Comparison of ENCODE assay signal across 8 cellular contexts in genomic region chr15:75648156-75649000, GRCh38. TPM values are rescaled to one million over a fixed set of nuclear protein-coding genes. Genes with fewer than 3 reads are reported as not detected.
DNase-seq lines count a peak whose midpoint lies in the region; ATAC-seq and TF ChIP-seq lines count a peak whose summit lies in the region.

No MANE protein-coding gene starts in this region.

- H3K4me1 Mint-ChIP-seq in effector memory CD8-positive, alpha-beta T cell (ENCODE audit: low read depth in 2 of 2): peaks cover 26 to 47% of the 10 kb centered on the region in 2 donors

- peak overlapping the region; percentile 96 for H3K4me2 ChIP-seq in PC-9

- POLR2A ChIA-PET in PC-9 (lab: Charles Lee; ENCODE audit: unreplicated experiment): interaction anchor here (0.6 to 1.4 kb wide), 5 partner anchors 21 to 612 kb away, joined by 3 to 6 read pairs (median 3); partner anchors contain the start of gene MAN2C1

- TSS peak; percentile 61 for BruUV-seq in PC-9 (replicated peaks; lab: Mats Ljungman, UMichigan)

- intact Hi-C loops in PC-9 (cut with micrococcal nuclease; ENCODE audit: unreplicated experiment) (no loop called here), upper lobe of right lung (cut with DNase I) (no loop called here)

- H3K27ac Mint-ChIP-seq in effector memory CD8-positive, alpha-beta T cell: peak overlapping the region; percentile 15 to 90

- peaks cover 25% of the 10 kb centered on the region for H3F3A ChIP-seq in PC-9 (ENCODE audit: insufficient read depth, low read depth)

- peak overlapping the region; percentile 85 for H2AFZ ChIP-seq in PC-9

- H3K79me2 ChIP-seq in PC-9 (ENCODE audit: low read depth): peaks cover 72% of the 10 kb centered on the region

- no peaks in the 10 kb centered on the region for H3K27me3 Mint-ChIP-seq in effector memory CD8-positive, alpha-beta T cell

- H3K27ac ChIP-seq in PC-9: peak overlapping the region; percentile 46
- H3K27ac ChIP-seq in mesodermal cell (ENCODE audit: low read depth, low read length, severe bottlenecking): peak overlapping the region; percentile 88
- peak overlapping the region; percentile 98 for H3K27ac ChIP-seq in upper lobe of right lung

- H3K4me3 ChIP-seq in PC-9 (peak overlapping the region; percentile 86), mesodermal cell (ENCODE audit: extremely low read depth, insufficient read depth, low read length, poor library complexity, severe bottlenecking) (peak overlapping the region; percentile 68), upper lobe of right lung (peak overlapping the region; percentile 90)

- peak overlapping the region; percentile 84 to 86 for H3K4me3 Mint-ChIP-seq in effector memory CD8-positive, alpha-beta T cell

- H3K27me3 ChIP-seq in PC-9 (ENCODE audit: insufficient read depth, low read depth) (no peaks in the 10 kb centered on the region), upper lobe of right lung (no peaks in the 10 kb centered on the region)

- no peaks in the 10 kb centered on the region for H3K9me2 ChIP-seq in PC-9 (ENCODE audit: insufficient read depth)

- H3K36me3 ChIP-seq in PC-9 (ENCODE audit: low read depth) (no peaks in the 10 kb centered on the region), mesodermal cell (ENCODE audit: control insufficient read depth, insufficient read depth, low read length) (peaks cover 29% of the 10 kb centered on the region), upper lobe of right lung (no peaks in the 10 kb centered on the region)

- peak; percentile 30 for ATAC-seq in effector memory CD8-positive, alpha-beta T cell (replicated peaks)
- peak; percentile 40 for ATAC-seq in upper lobe of right lung
- ATAC-seq in HG03520 (IDR thresholded peaks at IDR 0.05; ENCODE audit: unreplicated experiment): no peak

- peaks cover 19% of the 10 kb centered on the region for H4K20me1 ChIP-seq in PC-9 (ENCODE audit: insufficient read depth)

- CTCF ChIA-PET in PC-9 (lab: Charles Lee): interaction anchor here (0.6 to 1.1 kb wide), 4 partner anchors 23 to 1192 kb away, joined by 4 to 8 read pairs (median 7); partner anchors contain the start of gene SNUPN

- WGBS in mesodermal cell (ENCODE audit: insufficient coverage in 2 of 2), 2 experiments: 2% methylated on average over 32 to 34 of the region's 34 CpGs

- DNase-seq in EL (peak; percentile 56), PC-9 (peak; percentile 45 to 46), upper lobe of right lung (peak; percentile 81), NCI-H524 (lab: John Stamatoyannopoulos, UW) (no peak), NCI-H526 (lab: John Stamatoyannopoulos, UW) (no peak)
- no peak for DNase-seq in effector memory CD8-positive, alpha-beta T cell

- peaks cover 66% of the 10 kb centered on the region for H3K4me1 ChIP-seq in PC-9 (replicated peaks; ENCODE audit: insufficient read depth)
- peaks cover 42% of the 10 kb centered on the region for H3K4me1 ChIP-seq in mesodermal cell (ENCODE audit: control insufficient read depth, insufficient read depth, low read length, poor library complexity, severe bottlenecking)
- H3K4me1 ChIP-seq in upper lobe of right lung: peaks cover 57% of the 10 kb centered on the region

- no peaks in the 10 kb centered on the region for H3K36me3 Mint-ChIP-seq in effector memory CD8-positive, alpha-beta T cell (ENCODE audit: insufficient read depth)

- 0 out of 2 replicates have a peak, but pooled peaks have one; percentile 11 for TF ChIP-seq CTCF in PC-9 (conservative IDR thresholded peaks at IDR 0.05)
- TF ChIP-seq CTCF in upper lobe of right lung (IDR thresholded peaks at IDR 0.05): no peak

- H3K9me3 ChIP-seq in PC-9 (ENCODE audit: insufficient read depth, low read depth) (no peaks in the 10 kb centered on the region), mesodermal cell (ENCODE audit: control insufficient read depth, low read length) (no peaks in the 10 kb centered on the region), upper lobe of right lung (no peaks in the 10 kb centered on the region)

- no peaks in the 10 kb centered on the region for H3K9me3 Mint-ChIP-seq in effector memory CD8-positive, alpha-beta T cell

RNA-seq across cellular contexts. Expression of gene SNX33, which starts 0.7 kb away (rescaled TPM):
- 27.8 and 27.9 TPM in 2 replicates for total RNA-seq in PC-9 (2021)
- polyA plus RNA-seq in mesodermal cell (2013, experiment 1 of 2): 18.2 TPM
- 15.0 TPM for polyA plus RNA-seq in mesodermal cell (2013, experiment 2 of 2)
- 31.0 TPM for total RNA-seq in upper lobe of right lung

RNA-seq across cellular contexts. Expression of gene IMP3, which starts 8.4 kb away (rescaled TPM):
- total RNA-seq in PC-9 (2021): 45.4 and 53.0 TPM in 2 replicates
- 26.5 TPM for polyA plus RNA-seq in mesodermal cell (2013, experiment 1 of 2)
- polyA plus RNA-seq in mesodermal cell (2013, experiment 2 of 2): 24.9 TPM
- total RNA-seq in upper lobe of right lung: 54.9 TPM

RNA-seq across cellular contexts. Expression of gene SNUPN, which starts 22.9 kb away (rescaled TPM):
- 37.6 and 40.0 TPM in 2 replicates for total RNA-seq in PC-9 (2021)
- 16.4 TPM for polyA plus RNA-seq in mesodermal cell (2013, experiment 1 of 2)
- 16.7 TPM for polyA plus RNA-seq in mesodermal cell (2013, experiment 2 of 2)
- 23.5 TPM for total RNA-seq in upper lobe of right lung

Comparison
In these comparisons a context has a peak if more than half of its experiments do, and no peak if none do; other contexts are left out.
1. DNase-seq: peak in EL (single experiment), PC-9 (2 of 2) and upper lobe of right lung (single experiment); none in effector memory CD8-positive, alpha-beta T cell (0 of 3), NCI-H524 (0 of 2) and NCI-H526 (0 of 2).
2. H3K27ac ChIP-seq: peak in every context shown above with its lines; median percentile 98 in upper lobe of right lung; 88 in mesodermal cell; 46 in PC-9.
3. Peak in every context shown above with its lines, with median percentiles within 50 percentile points of each other: H3K4me3 ChIP-seq.